Comparison of ENCODE assay signal across 9 cellular contexts in genomic region chr4:61202100-61202637, GRCh38. TPM values are rescaled to one million over a fixed set of nuclear protein-coding genes. Genes with fewer than 3 reads are reported as not detected.
DNase-seq lines count a peak whose midpoint lies in the region; ATAC-seq, FAIRE-seq and TF ChIP-seq lines count a peak whose summit lies in the region.
"Had no signal": no experiment of that assay in that cellular context is flagged by ENCODE, and none has a peak within 500 bp of the region (broad histone marks: within the 10 kb centered on the region; RNA-seq: fewer than 3 reads in every experiment).

No MANE protein-coding gene starts in this region.

- H3K9me3 ChIP-seq in right atrium auricular region (no peaks in the 10 kb centered on the region), body of pancreas (no peaks in the 10 kb centered on the region)

- 0 to 2% methylated on average over 13 to 33 of the region's 40 CpGs for WGBS in body of pancreas, 2 donors

- TF ChIP-seq POLR2A in GM12892 (IDR thresholded peaks at IDR 0.05; ENCODE audit: low read depth, low read length): no peak
- TF ChIP-seq POLR2A in body of pancreas (IDR thresholded peaks at IDR 0.05): no peak

- H3K4me1 Mint-ChIP-seq in activated T-cell treated with anti-CD3 and anti-CD28 coated beads, Interleukin-2, amount 50 U/mL, for 72 hours (ENCODE audit: low read depth): no peaks in the 10 kb centered on the region

- H3K9me3 Mint-ChIP-seq in activated T-cell treated with anti-CD3 and anti-CD28 coated beads, Interleukin-2, amount 50 U/mL, for 72 hours: peaks cover 0 to 4% of the 10 kb centered on the region in 2 donors

- H3K36me3 Mint-ChIP-seq in activated T-cell treated with anti-CD3 and anti-CD28 coated beads, Interleukin-2, amount 50 U/mL, for 72 hours (ENCODE audit: insufficient read depth in 2 of 2): peaks cover 2 to 7% of the 10 kb centered on the region in 2 donors

- H3K4me3 Mint-ChIP-seq in activated T-cell treated with anti-CD3 and anti-CD28 coated beads, Interleukin-2, amount 50 U/mL, for 72 hours: no peak overlapping the region

- intact Hi-C loops in body of pancreas (cut with DNase I): no loop called here

- ATAC-seq in HG03039 (IDR thresholded peaks at IDR 0.05; ENCODE audit: unreplicated experiment) (no peak), body of pancreas (no peak)
- ATAC-seq in activated T-cell treated with anti-CD3 and anti-CD28 coated beads, Interleukin-2, amount 50 U/mL, for 72 hours (replicated peaks in 1 of 2): no peak

- TF ChIP-seq CTCF in right atrium auricular region (IDR thresholded peaks at IDR 0.05) (no peak), body of pancreas (IDR thresholded peaks at IDR 0.05) (no peak)

- no peak overlapping the region for H3K27ac Mint-ChIP-seq in activated T-cell treated with anti-CD3 and anti-CD28 coated beads, Interleukin-2, amount 50 U/mL, for 72 hours

- peaks cover 0 to 10% of the 10 kb centered on the region in 2 donors for H3K27me3 ChIP-seq in right atrium auricular region
- H3K27me3 ChIP-seq in rectal smooth muscle tissue (ENCODE audit: control insufficient read depth, insufficient read depth, low read length): peaks cover 5% of the 10 kb centered on the region
- H3K27me3 ChIP-seq in body of pancreas: peaks cover 0 to 17% of the 10 kb centered on the region in 2 donors

- H3K36me3 ChIP-seq in right atrium auricular region (no peaks in the 10 kb centered on the region), rectal smooth muscle tissue (ENCODE audit: control insufficient read depth, insufficient read depth, low read length) (no peaks in the 10 kb centered on the region), body of pancreas (replicated peaks in 1 of 2; ENCODE audit: insufficient read depth in 1 of 2, low read depth in 2 of 2) (no peaks in the 10 kb centered on the region)

- DNase-seq in GM12892 (ENCODE audit: insufficient read length) (peak; percentile 1), T1000 (lab: John Stamatoyannopoulos, UW) (peak; percentile 33), right atrium auricular region (ENCODE audit: low spot score) (no peak), body of pancreas (no peak)
- DNase-seq in activated T-cell treated with anti-CD3 and anti-CD28 coated beads, Interleukin-2, amount 50 U/mL, for 72 hours: no peak
- DNase-seq in stimulated activated CD4-positive, alpha-beta T cell treated with anti-CD3 and anti-CD28 coated beads, Interleukin-1b, Interleukin-23, amount 100 ng/mL, for 48 hours: no peak
- DNase-seq: activated T-cell treated with anti-CD3 and anti-CD28 coated beads, Interleukin-2, amount 50 U/mL, for 48 hours had no signal

- no peak overlapping the region for H3K9ac ChIP-seq in rectal smooth muscle tissue (ENCODE audit: low read length)

- H3K4me3 ChIP-seq in right atrium auricular region: peak overlapping the region; percentile 46 to 59
- H3K4me3 ChIP-seq in rectal smooth muscle tissue (ENCODE audit: low read length): peak overlapping the region; percentile 63
- H3K4me3 ChIP-seq in body of pancreas: no peak overlapping the region

- no peak for FAIRE-seq in GM12892 (lab: Jason Lieb, UNC)

- peaks cover 49% of the 10 kb centered on the region for H3K27me3 Mint-ChIP-seq in activated T-cell treated with anti-CD3 and anti-CD28 coated beads, Interleukin-2, amount 50 U/mL, for 72 hours (ENCODE audit: low read depth)

- peak overlapping the region in 1 of 2 donors; percentile 6 for H3K27ac ChIP-seq in right atrium auricular region
- H3K27ac ChIP-seq in rectal smooth muscle tissue (ENCODE audit: low read depth, low read length): no peak overlapping the region
- H3K27ac ChIP-seq in body of pancreas: no peak overlapping the region

- H3K4me1 ChIP-seq in right atrium auricular region: peaks cover 0 to 18% of the 10 kb centered on the region in 2 donors
- no peaks in the 10 kb centered on the region for H3K4me1 ChIP-seq in rectal smooth muscle tissue (ENCODE audit: control insufficient read depth, insufficient read depth, low read length)
- peaks cover 24% of the 10 kb centered on the region for H3K4me1 ChIP-seq in body of pancreas

RNA-seq across cellular contexts. Expression of gene ADGRL3, which starts 2.0 kb away (rescaled TPM):
- polyA plus RNA-seq in GM12892 (2012; ENCODE audit: missing spikeins): not detected
- total RNA-seq in right atrium auricular region (1 to 10 TPM in 1 of 2 donors, under 1 TPM in 1; 0.86 to 1.9 TPM), body of pancreas (1 to 10 TPM in 1 of 2 donors, under 1 TPM in 1; 0.33 to 1.0 TPM)
- not detected for total RNA-seq in activated T-cell treated with anti-CD3 and anti-CD28 coated beads, Interleukin-2, amount 50 U/mL, for 72 hours

Comparison
In these comparisons a context has a peak if more than half of its experiments do, and no peak if none do; other contexts are left out.
1. DNase-seq: peak in GM12892 (single experiment) and T1000 (single experiment); none in right atrium auricular region (single experiment), activated T-cell treated with anti-CD3 and anti-CD28 coated beads, Interleukin-2, amount 50 U/mL, for 72 hours (0 of 2), body of pancreas (0 of 4) and stimulated activated CD4-positive, alpha-beta T cell treated with anti-CD3 and anti-CD28 coated beads, Interleukin-1b, Interleukin-23, amount 100 ng/mL, for 48 hours (single experiment).
2. H3K4me3 ChIP-seq: peak in right atrium auricular region (2 of 2) and rectal smooth muscle tissue (single experiment); none in body of pancreas (0 of 2).